ENCODE assay signal across 23 cellular contexts in genomic region chr3:177340243-177340830, GRCh38.
DNase-seq lines count a peak whose midpoint lies in the region; ATAC-seq and TF ChIP-seq lines count a peak whose summit lies in the region.
"Had no signal": no experiment of that assay in that cellular context is flagged by ENCODE, and none has a peak within 500 bp of the region (broad histone marks: within the 10 kb centered on the region; RNA-seq: fewer than 3 reads in every experiment).

No MANE protein-coding gene starts in this region.

- ATAC-seq in stimulated activated naive B cell treated with anti-CD40 and anti-IgM and Interleukin-4, amounts not matched to agents 10 μg/mL and 1 μg/mL and 100 μg/mL, for 72 hours (replicated peaks): no peak
- no peak for ATAC-seq in HG03196 (IDR thresholded peaks at IDR 0.05; ENCODE audit: unreplicated experiment)
- ATAC-seq: GM12878, left cardiac atrium, natural killer cell had no signal

- H2BK120ac ChIP-seq in mesendoderm (ENCODE audit: low read depth, low read length): no peak overlapping the region

- H3K79me1 ChIP-seq in mesendoderm (ENCODE audit: low read length): no peaks in the 10 kb centered on the region

- no peak overlapping the region for H3K4me3 ChIP-seq in SU-DHL-6 (ENCODE audit: insufficient read depth, low read length, poor library complexity, severe bottlenecking)
- no peak overlapping the region for H3K4me3 ChIP-seq in mesendoderm (ENCODE audit: low read length)
- H3K4me3 ChIP-seq: GM12878, sigmoid colon had no signal

- no peaks in the 10 kb centered on the region for H3K9me3 Mint-ChIP-seq in stimulated activated naive B cell treated with anti-CD40 and anti-IgM and Interleukin-4, amounts not matched to agents 10 μg/mL and 1 μg/mL and 100 μg/mL, for 72 hours
- H3K9me3 Mint-ChIP-seq: activated CD4-positive, alpha-beta memory T cell treated with anti-CD3 and anti-CD28 coated beads for 36 hours; memory B cell; natural killer cell had no signal

- no peak overlapping the region for H3K4ac ChIP-seq in mesendoderm (ENCODE audit: low read depth, low read length)

- no peaks in the 10 kb centered on the region for H3K36me3 ChIP-seq in SU-DHL-6 (ENCODE audit: low read length)
- H3K36me3 ChIP-seq in mesendoderm (ENCODE audit: control insufficient read depth, insufficient read depth, low read length): no peaks in the 10 kb centered on the region
- H3K36me3 ChIP-seq: sigmoid colon, WERI-Rb-1 had no signal

- no peaks in the 10 kb centered on the region for H3K9me3 ChIP-seq in SU-DHL-6 (ENCODE audit: insufficient read depth, low read length)
- H3K9me3 ChIP-seq: sigmoid colon, SK-N-SH had no signal

- H3K27ac Mint-ChIP-seq in stimulated activated naive B cell treated with anti-CD40 and anti-IgM and Interleukin-4, amounts not matched to agents 10 μg/mL and 1 μg/mL and 100 μg/mL, for 72 hours: no peak overlapping the region
- H3K27ac Mint-ChIP-seq: activated CD4-positive, alpha-beta memory T cell treated with anti-CD3 and anti-CD28 coated beads for 36 hours had no signal

- peaks cover 0 to 2% of the 10 kb centered on the region in 2 donors for H3K36me3 Mint-ChIP-seq in stimulated activated naive B cell treated with anti-CD40 and anti-IgM and Interleukin-4, amounts not matched to agents 10 μg/mL and 1 μg/mL and 100 μg/mL, for 72 hours
- H3K36me3 Mint-ChIP-seq: activated CD4-positive, alpha-beta memory T cell treated with anti-CD3 and anti-CD28 coated beads for 36 hours; memory B cell; natural killer cell had no signal

- no peak overlapping the region for H3K23ac ChIP-seq in mesendoderm (ENCODE audit: low read length)

- H3K9me2 ChIP-seq in SU-DHL-6 (replicated peaks; ENCODE audit: insufficient read depth, low read length): no peaks in the 10 kb centered on the region
- H3K9me2 ChIP-seq: SK-N-SH had no signal

- DNase-seq in 8988T: peak; percentile 26
- peak; percentile 36 for DNase-seq in ELF-1 (ENCODE audit: low read depth, low spot score)
- DNase-seq in mesendoderm: peak; percentile 93
- DNase-seq in effector CD4-positive, alpha-beta T cell: no peak
- DNase-seq in central memory CD4-positive, alpha-beta T cell: no peak
- DNase-seq in stimulated activated naive B cell treated with anti-CD40 and anti-IgM and Interleukin-4, amounts not matched to agents 10 μg/mL and 1 μg/mL and 100 μg/mL, for 72 hours: no peak
- DNase-seq: activated CD4-positive, alpha-beta memory T cell treated with anti-CD3 and anti-CD28 coated beads for 36 hours; activated effector memory CD4-positive, alpha-beta T cell treated with anti-CD3 and anti-CD28 coated beads, Interleukin-2, amount 50 U/mL, for 16 hours; activated T-cell treated with anti-CD3 and anti-CD28 coated beads for 4 hours; left cardiac atrium; natural killer cell; NCI-H1105; NCI-H2081; sigmoid colon; SK-N-SH; substantia nigra; WERI-Rb-1 had no signal

- no peak overlapping the region for H2BK15ac ChIP-seq in mesendoderm (replicated peaks; ENCODE audit: low read depth)

- WGBS in mesendoderm (ENCODE audit: extremely low coverage, insufficient coverage, low lambda C conversion rate): no CpG with 5 or more reads among the region's 2 CpGs

- peaks cover 9% of the 10 kb centered on the region for H3K4me1 ChIP-seq in mesendoderm (ENCODE audit: control insufficient read depth, low read depth, low read length)

- H3K27ac ChIP-seq in SU-DHL-6 (ENCODE audit: low read depth, low read length) (peak overlapping the region; percentile 98), mesendoderm (ENCODE audit: low read depth, low read length) (no peak overlapping the region)
- H3K27ac ChIP-seq: parathyroid adenoma, RWPE1, sigmoid colon, WERI-Rb-1 had no signal

- H3K79me2 ChIP-seq in SU-DHL-6 (ENCODE audit: insufficient read depth, low read length) (no peaks in the 10 kb centered on the region), mesendoderm (ENCODE audit: control insufficient read depth, insufficient read depth, low read length) (no peaks in the 10 kb centered on the region)
- H3K79me2 ChIP-seq: parathyroid adenoma had no signal

- H3K27me3 ChIP-seq in SU-DHL-6 (ENCODE audit: low read length) (no peaks in the 10 kb centered on the region), mesendoderm (ENCODE audit: insufficient read depth, low read length, poor library complexity) (no peaks in the 10 kb centered on the region)
- H3K27me3 ChIP-seq: sigmoid colon had no signal

- H3K4me1 Mint-ChIP-seq in stimulated activated naive B cell treated with anti-CD40 and anti-IgM and Interleukin-4, amounts not matched to agents 10 μg/mL and 1 μg/mL and 100 μg/mL, for 72 hours: peaks cover 33 to 65% of the 10 kb centered on the region in 2 donors

- no peak overlapping the region for H3K18ac ChIP-seq in mesendoderm (ENCODE audit: low read length)

- H4K20me1 ChIP-seq in SU-DHL-6 (ENCODE audit: low read depth, low read length): no peaks in the 10 kb centered on the region

- no peak for TF ChIP-seq CTCF in SU-DHL-6 (IDR thresholded peaks at IDR 0.05; ENCODE audit: insufficient read depth, low read length, poor library complexity, severe bottlenecking)

- no peak overlapping the region for H4K5ac ChIP-seq in mesendoderm (ENCODE audit: low read length)

- H3K56ac ChIP-seq in mesendoderm (ENCODE audit: low read length): no peak overlapping the region

- H2AFZ ChIP-seq in SU-DHL-6 (ENCODE audit: low read depth, low read length, severe bottlenecking): no peak overlapping the region
- H2AFZ ChIP-seq: parathyroid adenoma had no signal

- H2BK5ac ChIP-seq in mesendoderm (ENCODE audit: low read length): no peak overlapping the region

- H3K9ac ChIP-seq in SU-DHL-6 (ENCODE audit: low read length) (peak overlapping the region; percentile 84), mesendoderm (ENCODE audit: low read length) (no peak overlapping the region)
- H3K9ac ChIP-seq: parathyroid adenoma, SK-N-SH had no signal

- H2AK5ac ChIP-seq in mesendoderm (ENCODE audit: low read length): no peak overlapping the region

- H3K4me3 Mint-ChIP-seq in stimulated activated naive B cell treated with anti-CD40 and anti-IgM and Interleukin-4, amounts not matched to agents 10 μg/mL and 1 μg/mL and 100 μg/mL, for 72 hours: no peak overlapping the region
- H3K4me3 Mint-ChIP-seq: activated CD4-positive, alpha-beta memory T cell treated with anti-CD3 and anti-CD28 coated beads for 36 hours; memory B cell; natural killer cell had no signal

- H4K8ac ChIP-seq in mesendoderm (ENCODE audit: low read depth, low read length): no peak overlapping the region

- H3K27me3 Mint-ChIP-seq in stimulated activated naive B cell treated with anti-CD40 and anti-IgM and Interleukin-4, amounts not matched to agents 10 μg/mL and 1 μg/mL and 100 μg/mL, for 72 hours: no peaks in the 10 kb centered on the region
- H3K27me3 Mint-ChIP-seq: memory B cell had no signal

- H3F3A ChIP-seq in SU-DHL-6 (ENCODE audit: insufficient read depth): peaks cover 78% of the 10 kb centered on the region

- H3K4me2 ChIP-seq in SU-DHL-6 (ENCODE audit: low read depth, low read length, poor library complexity, severe bottlenecking) (peak overlapping the region; percentile 79), mesendoderm (ENCODE audit: low read length) (no peak overlapping the region)
- H3K4me2 ChIP-seq: SK-N-SH had no signal

Comparison
In these comparisons a context has a peak if more than half of its experiments do, and no peak if none do; other contexts are left out.
1. DNase-seq: peak in 8988T (single experiment), ELF-1 (single experiment) and mesendoderm (single experiment); none in effector CD4-positive, alpha-beta T cell (single experiment), central memory CD4-positive, alpha-beta T cell (single experiment) and stimulated activated naive B cell treated with anti-CD40 and anti-IgM and Interleukin-4, amounts not matched to agents 10 μg/mL and 1 μg/mL and 100 μg/mL, for 72 hours (single experiment).